ENCODE assay signal across 17 cellular contexts in the genomic region with DNA sequence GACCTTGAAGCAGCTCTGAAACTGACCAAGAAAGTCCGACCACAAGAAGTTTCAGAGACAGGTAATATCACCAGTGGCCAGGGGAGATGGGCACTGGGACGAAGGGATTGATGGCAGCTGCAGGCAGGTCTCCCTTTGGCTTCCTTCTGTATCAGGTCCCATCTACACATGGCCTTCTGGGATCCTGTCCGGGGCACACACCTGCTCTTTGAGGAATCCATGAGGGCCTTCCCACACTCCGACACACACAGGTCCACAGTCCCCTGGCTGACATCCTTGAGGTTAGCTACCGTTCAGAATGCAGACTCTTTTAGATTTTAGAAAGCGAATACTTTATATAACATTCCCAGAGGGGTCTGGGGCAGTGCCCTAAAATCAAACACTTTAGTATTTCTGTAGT. TPM values are rescaled to one million over a fixed set of nuclear protein-coding genes. Genes with fewer than 3 reads are reported as not detected.
DNase-seq lines count a peak whose midpoint lies in the region; ATAC-seq and TF ChIP-seq lines count a peak whose summit lies in the region.
"Had no signal": no experiment of that assay in that cellular context is flagged by ENCODE, and none has a peak within 500 bp of the region (broad histone marks: within the 10 kb centered on the region; RNA-seq: fewer than 3 reads in every experiment).

No MANE protein-coding gene starts in this region.

- 81% methylated on average over 2 of the region's 6 CpGs; no CpG with 5 or more reads in 1 of the 2 experiments for WGBS in IMR-90 (ENCODE audit: extremely low coverage in 2 of 2, insufficient read length in 1 of 2), 2 experiments
- WGBS in body of pancreas, 2 donors = 33 to 51% methylated on average over 6 of the region's 6 CpGs

- dilution Hi-C loops in IMR-90 (cut with HindIII; ENCODE audit: low sequenced_read_pairs, unreplicated experiment) = no loop called here

- in situ Hi-C loops in IMR-90 (cut with MboI; ENCODE audit: low sequenced_read_pairs) = no loop called here

- H4K8ac ChIP-seq in IMR-90 (ENCODE audit: low read depth in 2 of 2, low read length in 2 of 2) = no peak overlapping the region

- H3K14ac ChIP-seq in IMR-90 (replicated peaks; ENCODE audit: low read depth, low read length) = no peak overlapping the region

- H3K27ac ChIP-seq in IMR-90 (ENCODE audit: insufficient read depth, low read length) (no peak overlapping the region), body of pancreas (peak overlapping the region in 3 of 4 donors; percentile 19 to 39 (median 37))
- H3K27ac ChIP-seq: GM23248, HL-60 had no signal

- H3K4me2 ChIP-seq in IMR-90 (ENCODE audit: low read depth, low read length) = no peak overlapping the region

- intact Hi-C loops in IMR-90 (cut with micrococcal nuclease) = no loop called here
- intact Hi-C loops in body of pancreas (cut with DNase I) = no loop called here

- TF ChIP-seq POLR2A in IMR-90 (IDR thresholded peaks at IDR 0.05; ENCODE audit: low read depth, low read length) (no peak), body of pancreas (IDR thresholded peaks at IDR 0.05) (no peak), GM18505 (IDR thresholded peaks at IDR 0.05; ENCODE audit: borderline replicate concordance, extremely low read depth, insufficient read depth, insufficient read length) (no peak)

- CTCF ChIA-PET in IMR-90 (lab: Yijun Ruan, JAX) = no interaction called here

- no peak overlapping the region for H3K23ac ChIP-seq in IMR-90 (ENCODE audit: low read depth, low read length)

- ATAC-seq in IMR-90 (ENCODE audit: low read depth) = no peak
- peak; percentile 49 for ATAC-seq in body of pancreas
- ATAC-seq in GM18505 (IDR thresholded peaks at IDR 0.05; ENCODE audit: unreplicated experiment) = no peak

- H2AK5ac ChIP-seq in IMR-90 (ENCODE audit: low read depth, low read length) = no peak overlapping the region

- BruUV-seq in IMR-90 (replicated peaks; lab: Mats Ljungman, UMichigan) = no TSS peak

- no peak overlapping the region; the same call in 2 of the 3 replicates for H2BK15ac ChIP-seq in IMR-90 (ENCODE audit: low read depth, low read length)

- H3K4me3 ChIP-seq in IMR-90 (ENCODE audit: insufficient read depth, low read depth, low read length) = no peak overlapping the region
- H3K4me3 ChIP-seq in body of pancreas = no peak overlapping the region
- no peak overlapping the region for H3K4me3 ChIP-seq in neuron (ENCODE audit: low read length)
- H3K4me3 ChIP-seq: GM23248, HAP-1 had no signal

- H3K4ac ChIP-seq in IMR-90 (ENCODE audit: low read depth, low read length) = no peak overlapping the region

- DNase-seq in IMR-90 = no peak
- peak in 2 of 4 donors; percentile 27 to 49 for DNase-seq in body of pancreas
- peak; percentile 29 for DNase-seq in ureter (ENCODE audit: low spot score)
- no peak for DNase-seq in HPDE6-E6E7 (ENCODE audit: extremely low spot score)
- DNase-seq: ACHN; BE2C; C1 segment of cervical spinal cord; Caco-2; CD4-positive, CD25-positive, alpha-beta regulatory T cell; CD8-positive, alpha-beta memory T cell; GM23248 had no signal

- no peak overlapping the region for H2BK20ac ChIP-seq in IMR-90 (ENCODE audit: low read depth, low read length)

- H3K36me3 ChIP-seq in IMR-90 (ENCODE audit: control insufficient read depth, insufficient read depth, low read length) (no peaks in the 10 kb centered on the region), body of pancreas (replicated peaks in 1 of 2; ENCODE audit: insufficient read depth in 1 of 2, low read depth in 2 of 2) (no peaks in the 10 kb centered on the region), neuron (ENCODE audit: insufficient read depth, low read length) (no peaks in the 10 kb centered on the region)
- H3K36me3 ChIP-seq: BE2C, HAP-1 had no signal

- no peak overlapping the region for H4K91ac ChIP-seq in IMR-90 (ENCODE audit: insufficient read depth, low read depth, low read length)

- no peak overlapping the region for H4K5ac ChIP-seq in IMR-90 (ENCODE audit: low read depth, low read length)

- no peak overlapping the region for H3K56ac ChIP-seq in IMR-90 (ENCODE audit: extremely low read depth, insufficient read depth, low read length)

- H3K4me1 ChIP-seq in IMR-90 (ENCODE audit: control insufficient read depth, insufficient read depth, low read length) (0 out of 2 replicates have a peak, but pooled peaks cover 2% of the 10 kb centered on the region), body of pancreas (peaks cover 28% of the 10 kb centered on the region), neuron (ENCODE audit: insufficient read depth, low read length) (peaks cover 13% of the 10 kb centered on the region)
- H3K4me1 ChIP-seq: BE2C, Caco-2 had no signal

- H3K9me3 ChIP-seq in IMR-90 (ENCODE audit: control insufficient read depth, insufficient read depth, low read length) (peaks cover 5% of the 10 kb centered on the region; the same call in 1 of the 2 replicates), body of pancreas (no peaks in the 10 kb centered on the region), neuron (ENCODE audit: low read length) (peaks cover 6% of the 10 kb centered on the region)
- H3K9me3 ChIP-seq: BE2C had no signal

- no peaks in the 10 kb centered on the region for H3K79me1 ChIP-seq in IMR-90 (ENCODE audit: low read depth in 1 of 2, low read length in 2 of 2)

- no peak overlapping the region for H2AK9ac ChIP-seq in IMR-90 (replicated peaks; ENCODE audit: low read depth, low read length, poor library complexity)

- no peak for TF ChIP-seq RAD21 in IMR-90 (IDR thresholded peaks at IDR 0.05; ENCODE audit: low read length)

- H3K9me1 ChIP-seq in IMR-90 (ENCODE audit: insufficient read depth, low read length) = no peaks in the 10 kb centered on the region

- H2AFZ ChIP-seq in IMR-90 (replicated peaks; ENCODE audit: low read length, poor library complexity) (peak overlapping the region; percentile 27), neuron (ENCODE audit: low read depth, low read length) (peak overlapping the region; percentile 66)
- H2AFZ ChIP-seq: GM23248 had no signal

- H3K18ac ChIP-seq in IMR-90 (ENCODE audit: low read depth, low read length) = no peak overlapping the region

- no peaks in the 10 kb centered on the region for H4K20me1 ChIP-seq in IMR-90 (ENCODE audit: insufficient read depth, low read length)

- H3K9ac ChIP-seq in IMR-90 (ENCODE audit: low read depth, low read length) = no peak overlapping the region
- H3K9ac ChIP-seq: GM23248 had no signal

- no peak for TF ChIP-seq CTCF in IMR-90 (conservative IDR thresholded peaks at IDR 0.05; ENCODE audit: low read depth, low read length)
- TF ChIP-seq CTCF in body of pancreas (IDR thresholded peaks at IDR 0.05) = no peak

- no peak overlapping the region for H2BK120ac ChIP-seq in IMR-90 (ENCODE audit: low read depth, low read length)

- POLR2A ChIA-PET in IMR-90 (lab: Charles Lee; ENCODE audit: unreplicated experiment) = no interaction called here

- no peak overlapping the region for H2BK5ac ChIP-seq in IMR-90 (ENCODE audit: low read depth, low read length, poor library complexity, severe bottlenecking)

- H3K27me3 ChIP-seq in IMR-90 (ENCODE audit: control insufficient read depth, insufficient read depth, low read length) (no peaks in the 10 kb centered on the region), body of pancreas (no peaks in the 10 kb centered on the region), neuron (ENCODE audit: insufficient read depth, low read length) (no peaks in the 10 kb centered on the region)
- H3K27me3 ChIP-seq: BE2C had no signal

TF ChIP-seq in IMR-90, 13 proteins besides CTCF, POLR2A, EP300 and RAD21:
- no peak for TF ChIP-seq SMC3 (IDR thresholded peaks at IDR 0.05; ENCODE audit: low read depth, low read length)
- TF ChIP-seq MAZ (IDR thresholded peaks at IDR 0.05; ENCODE audit: borderline replicate concordance, low read depth, low read length) = no peak
- TF ChIP-seq NFE2L2 (IDR thresholded peaks at IDR 0.05; ENCODE audit: low read depth, low read length) = no peak
- TF ChIP-seq RCOR1 (IDR thresholded peaks at IDR 0.05; ENCODE audit: insufficient replicate concordance, low read length) = no peak
- no peak for TF ChIP-seq FOS (IDR thresholded peaks at IDR 0.05; ENCODE audit: low read depth, low read length)
- TF ChIP-seq CHD1 (IDR thresholded peaks at IDR 0.05; ENCODE audit: low read depth, low read length) = no peak
- TF ChIP-seq MAFK (IDR thresholded peaks at IDR 0.05; ENCODE audit: low read depth, low read length) = no peak
TF ChIP-seq in IMR-90: peak in this region for 0.

RNA-seq across cellular contexts. Expression of gene TMEM125, which starts 26.5 kb away (rescaled TPM):
- total RNA-seq in IMR-90 (2012; rRNA removed) (under 0.01 TPM in 1 of 2 replicates, not detected in the other), body of pancreas (10 to 100 TPM; 45.8 to 51.1 TPM), ureter (12.1 TPM)
- 0.03 and 0.10 TPM in 2 replicates for polyA plus RNA-seq in IMR-90 (2012; rRNA removed)
- 0.09 and 0.14 TPM in 2 replicates for polyA plus RNA-seq in IMR-90 (2012; cell fraction: cytosol; rRNA removed)
- 0.06 and 0.24 TPM in 2 replicates for polyA plus RNA-seq in IMR-90 (2012; cell fraction: nucleus; rRNA removed; ENCODE audit: low replicate concordance)
- total RNA-seq: CD4-positive, CD25-positive, alpha-beta regulatory T cell; CD8-positive, alpha-beta memory T cell; GM23248; H4 had no signal
- polyA plus RNA-seq: CD4-positive, CD25-positive, alpha-beta regulatory T cell; CD8-positive, alpha-beta memory T cell; GM23248; IgD-negative memory B cell had no signal

RNA-seq across cellular contexts. Expression of gene C1orf210, which starts 42.1 kb away (rescaled TPM):
- total RNA-seq in IMR-90 (2012; rRNA removed) (not detected in 2 replicates), body of pancreas (10 to 100 TPM in 1 of 2 donors, 1 to 10 TPM in 1; 6.6 to 11.7 TPM), ureter (12.0 TPM)
- polyA plus RNA-seq in IMR-90 (2012; rRNA removed) = not detected in 2 replicates
- 0.05 TPM in 1 of 2 replicates, not detected in the other for polyA plus RNA-seq in IMR-90 (2012; cell fraction: cytosol; rRNA removed)
- polyA plus RNA-seq in IMR-90 (2012; cell fraction: nucleus; rRNA removed; ENCODE audit: low replicate concordance) = not detected in 2 replicates
- total RNA-seq: CD4-positive, CD25-positive, alpha-beta regulatory T cell; CD8-positive, alpha-beta memory T cell; GM23248; H4 had no signal
- polyA plus RNA-seq: CD4-positive, CD25-positive, alpha-beta regulatory T cell; CD8-positive, alpha-beta memory T cell; GM23248; IgD-negative memory B cell had no signal

RNA-seq across cellular contexts. Expression of gene TIE1, which starts 57.5 kb away (rescaled TPM):
- 2.3 and 3.3 TPM in 2 replicates for total RNA-seq in IMR-90 (2012; rRNA removed)
- 7.5 and 8.5 TPM in 2 replicates for polyA plus RNA-seq in IMR-90 (2012; rRNA removed)
- 3.5 and 5.9 TPM in 2 replicates for polyA plus RNA-seq in IMR-90 (2012; cell fraction: cytosol; rRNA removed)
- polyA plus RNA-seq in IMR-90 (2012; cell fraction: nucleus; rRNA removed; ENCODE audit: low replicate concordance) = 9.5 and 18.0 TPM in 2 replicates
- 10 to 100 TPM; 12.2 to 14.0 TPM for total RNA-seq in body of pancreas
- 21.4 TPM for total RNA-seq in ureter
- total RNA-seq: Caco-2, GM23248 had no signal
- polyA plus RNA-seq: CD4-positive, CD25-positive, alpha-beta regulatory T cell; CD8-positive, alpha-beta memory T cell; IgD-negative memory B cell had no signal

Comparison
In these comparisons a context has a peak if more than half of its experiments do, and no peak if none do; other contexts are left out.
1. RNA of gene TMEM125, which starts 26.5 kb away (total RNA-seq): 45.8 to 51.1 TPM in body of pancreas and 12.1 TPM in ureter (single experiment); under 0.01 TPM in IMR-90; every median in the first group is over 10 times any median in the second.